Comparison of ENCODE assay signal across 24 cellular contexts in genomic region chr18:48402953-48403352, GRCh38. TPM values are rescaled to one million over a fixed set of nuclear protein-coding genes. Genes with fewer than 3 reads are reported as not detected.
DNase-seq lines count a peak whose midpoint lies in the region; ATAC-seq, FAIRE-seq and TF ChIP-seq lines count a peak whose summit lies in the region.
"Had no signal": no experiment of that assay in that cellular context is flagged by ENCODE, and none has a peak within 500 bp of the region (broad histone marks: within the 10 kb centered on the region; RNA-seq: fewer than 3 reads in every experiment).

No MANE protein-coding gene starts in this region.

- H3K9ac ChIP-seq in astrocyte (ENCODE audit: low read length) = no peak overlapping the region

- no peak for DNase-seq in Right ventricle myocardium superior
- no peak for DNase-seq in cardiac septum (ENCODE audit: low spot score)
- peak; percentile 28 for DNase-seq in astrocyte (ENCODE audit: low read depth)
- DNase-seq in kidney epithelial cell (ENCODE audit: low read depth) = peak; percentile 73
- no peak for DNase-seq in T-helper 2 cell
- no peak for DNase-seq in activated CD4-positive, CD25-positive, alpha-beta regulatory T cell (lab: John Stamatoyannopoulos, UW)
- DNase-seq: ACHN; activated CD8-positive, alpha-beta memory T cell treated with anti-CD3 and anti-CD28 coated beads, Interleukin-2, amount 50 U/mL, for 48 hours; activated effector memory CD4-positive, alpha-beta T cell treated with anti-CD3 and anti-CD28 coated beads, Interleukin-2, amount 50 U/mL, for 16 hours; amniotic stem cell; CD4-positive, CD25-positive, alpha-beta regulatory T cell; DND-41; effector CD8-positive, alpha-beta T cell; esophagus squamous epithelium; heart right ventricle; KG1; NCI-H1048; NCI-H1930; NCI-H446 treated with DMSO at 0.1 percent for 48 hours; spleen had no signal

- H3K4me1 ChIP-seq in astrocyte (ENCODE audit: insufficient read depth, low read length) = peaks cover 6% of the 10 kb centered on the region

- H3K27me3 ChIP-seq in astrocyte (ENCODE audit: insufficient read depth, low read length) (peaks cover 25% of the 10 kb centered on the region), kidney epithelial cell (ENCODE audit: control insufficient read depth, insufficient read depth, low read length) (peaks cover 6% of the 10 kb centered on the region)
- H3K27me3 ChIP-seq: vagina had no signal

- peaks cover 28% of the 10 kb centered on the region for H3K4me1 Mint-ChIP-seq in astrocyte (ENCODE audit: low read depth, unreplicated experiment)

- no peak overlapping the region for H2AFZ ChIP-seq in astrocyte (ENCODE audit: low read depth, low read length)

- FAIRE-seq in astrocyte (lab: Jason Lieb, UNC) = no peak

- H3K27me3 Mint-ChIP-seq in astrocyte (ENCODE audit: low read depth, unreplicated experiment) = peaks cover 30% of the 10 kb centered on the region

- TF ChIP-seq CTCF in astrocyte (IDR thresholded peaks at IDR 0.05; ENCODE audit: insufficient read depth, low read depth, low read length) (no peak), kidney epithelial cell (IDR thresholded peaks at IDR 0.05; ENCODE audit: insufficient read depth, low read length, poor library complexity, severe bottlenecking) (no peak)

- H3K9me3 ChIP-seq in astrocyte (ENCODE audit: insufficient read depth, low read depth, low read length) = no peaks in the 10 kb centered on the region
- H3K9me3 ChIP-seq: esophagus squamous epithelium, heart right ventricle, spleen, vagina had no signal

- H4K20me1 ChIP-seq in astrocyte (ENCODE audit: insufficient read depth, low read length) = no peaks in the 10 kb centered on the region

- no peaks in the 10 kb centered on the region for H3K36me3 Mint-ChIP-seq in astrocyte (ENCODE audit: low read depth, unreplicated experiment)
- H3K36me3 Mint-ChIP-seq: CD4-positive, CD25-positive, alpha-beta regulatory T cell; mesothelial cell of epicardium had no signal

- H3K79me2 ChIP-seq in astrocyte (ENCODE audit: insufficient read depth, low read length) = no peaks in the 10 kb centered on the region

- ATAC-seq in Right ventricle myocardium superior (ENCODE audit: poor library complexity) = peak; percentile 48
- ATAC-seq in GM21619 (IDR thresholded peaks at IDR 0.05; ENCODE audit: unreplicated experiment) = no peak
- ATAC-seq in GM19324 (IDR thresholded peaks at IDR 0.05; ENCODE audit: low FRiP score, unreplicated experiment) = no peak

- H3K27ac ChIP-seq in astrocyte (ENCODE audit: low read depth, low read length) = no peak overlapping the region
- H3K27ac ChIP-seq: heart right ventricle, vagina had no signal

- no peak overlapping the region for H3K4me3 Mint-ChIP-seq in astrocyte (ENCODE audit: unreplicated experiment)
- H3K4me3 Mint-ChIP-seq: mesothelial cell of epicardium had no signal

- H3K4me3 ChIP-seq in astrocyte (ENCODE audit: insufficient read depth, low read depth, low read length) (no peak overlapping the region), kidney epithelial cell (ENCODE audit: low read depth, low read length) (no peak overlapping the region)
- H3K4me3 ChIP-seq: esophagus squamous epithelium, heart right ventricle, spleen, vagina had no signal

- intact Hi-C loops in Right ventricle myocardium superior (cut with DNase I) (no loop called here), cardiac septum (cut with DNase I) (no loop called here)

- H3K9me3 Mint-ChIP-seq in astrocyte (ENCODE audit: unreplicated experiment) = no peaks in the 10 kb centered on the region
- H3K9me3 Mint-ChIP-seq: mesothelial cell of epicardium had no signal

- H3K36me3 ChIP-seq in astrocyte (ENCODE audit: insufficient read depth, low read length) = no peaks in the 10 kb centered on the region
- no peaks in the 10 kb centered on the region for H3K36me3 ChIP-seq in kidney epithelial cell (ENCODE audit: control insufficient read depth, insufficient read depth, low read length)
- H3K36me3 ChIP-seq: esophagus squamous epithelium, heart right ventricle, spleen, vagina had no signal

- H3K4me2 ChIP-seq in astrocyte (ENCODE audit: low read length) = no peak overlapping the region

- H3K27ac Mint-ChIP-seq in astrocyte (ENCODE audit: unreplicated experiment) = no peak overlapping the region
- H3K27ac Mint-ChIP-seq: CD4-positive, CD25-positive, alpha-beta regulatory T cell; mesothelial cell of epicardium had no signal

RNA-seq across cellular contexts. Expression of gene ZBTB7C, which starts 6.2 kb away (rescaled TPM):
- total RNA-seq in Right ventricle myocardium superior (2.6 TPM), cardiac septum (8.0 TPM), astrocyte (1.0 and 1.4 TPM in 2 replicates), kidney epithelial cell (0.82 and 1.1 TPM in 2 replicates)
- total RNA-seq: CD4-positive, CD25-positive, alpha-beta regulatory T cell had no signal

Comparison
In these comparisons a context has a peak if more than half of its experiments do, and no peak if none do; other contexts are left out.
1. DNase-seq: peak in astrocyte (single experiment) and kidney epithelial cell (single experiment); none in Right ventricle myocardium superior (single experiment), cardiac septum (single experiment), T-helper 2 cell (0 of 5) and activated CD4-positive, CD25-positive, alpha-beta regulatory T cell (0 of 4).